1 cellular context compared by ENCODE assay signal in genomic region chr2:11745613-11746375, GRCh38.
TF ChIP-seq lines count a peak whose summit lies in the region.

No MANE protein-coding gene starts in this region.

TF ChIP-seq in SK-N-SH, 30 proteins besides CTCF, POLR2A, EP300 and RAD21 (continued from another document):
- TF ChIP-seq PBX3 (IDR thresholded peaks at IDR 0.05) (no peak), CHD2 (IDR thresholded peaks at IDR 0.05; ENCODE audit: low read length, partially characterized antibody) (no peak)
